1 cellular context compared by ENCODE assay signal in the genomic region with DNA sequence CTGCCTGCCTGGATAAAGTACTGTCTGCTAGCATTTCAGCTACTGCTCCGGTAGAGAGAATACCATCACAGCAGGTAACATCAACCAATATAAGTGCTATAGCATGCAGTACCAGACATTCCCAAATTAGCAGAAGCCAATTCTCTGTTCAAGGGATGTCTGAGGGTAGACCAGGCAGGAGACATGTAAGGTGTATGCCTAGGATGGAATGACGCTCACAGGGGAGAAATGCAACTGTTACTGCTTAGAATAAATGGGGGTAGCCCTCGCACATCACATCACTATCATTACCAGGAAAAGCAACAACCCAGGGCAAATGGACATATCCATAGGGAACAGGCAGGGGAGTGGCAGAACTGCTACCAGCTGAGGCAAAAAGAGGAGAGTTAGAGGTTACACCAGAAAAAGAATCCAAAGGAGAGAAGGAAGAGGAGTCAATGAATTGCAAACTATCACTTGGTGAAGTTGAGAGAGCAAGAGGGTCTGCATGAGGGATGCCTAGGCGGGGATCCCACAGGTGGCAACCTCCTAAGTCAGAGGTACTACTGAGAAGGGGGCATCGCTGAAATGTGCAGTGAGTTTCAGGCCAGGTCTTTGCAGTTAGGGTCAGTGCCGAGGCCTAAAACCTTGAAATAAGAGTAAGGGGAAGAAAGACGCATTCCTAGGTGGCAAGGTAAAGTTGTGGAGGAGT.
TF ChIP-seq lines count a peak whose summit lies in the region.

No MANE protein-coding gene starts in this region.

TF ChIP-seq in IMR-90, 13 proteins besides CTCF, POLR2A, EP300 and RAD21 (continued from another document):
- TF ChIP-seq RFX5 (IDR thresholded peaks at IDR 0.05; ENCODE audit: low read depth, low read length) = no peak
- no peak for TF ChIP-seq BHLHE40 (IDR thresholded peaks at IDR 0.05; ENCODE audit: low read depth, low read length)
- TF ChIP-seq MXI1 (IDR thresholded peaks at IDR 0.05; ENCODE audit: borderline replicate concordance, low read depth, low read length) = no peak
- TF ChIP-seq, protein P1, sequence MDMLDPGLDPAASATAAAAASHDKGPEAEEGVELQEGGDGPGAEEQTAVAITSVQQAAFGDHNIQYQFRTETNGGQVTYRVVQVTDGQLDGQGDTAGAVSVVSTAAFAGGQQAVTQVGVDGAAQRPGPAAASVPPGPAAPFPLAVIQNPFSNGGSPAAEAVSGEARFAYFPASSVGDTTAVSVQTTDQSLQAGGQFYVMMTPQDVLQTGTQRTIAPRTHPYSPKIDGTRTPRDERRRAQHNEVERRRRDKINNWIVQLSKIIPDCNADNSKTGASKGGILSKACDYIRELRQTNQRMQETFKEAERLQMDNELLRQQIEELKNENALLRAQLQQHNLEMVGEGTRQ (IDR thresholded peaks at IDR 0.05; ENCODE audit: low read depth, low read length) = no peak
- TF ChIP-seq MAFK (IDR thresholded peaks at IDR 0.05; ENCODE audit: low read depth, low read length) = no peak
- no peak for TF ChIP-seq MAZ (IDR thresholded peaks at IDR 0.05; ENCODE audit: borderline replicate concordance, low read depth, low read length)
- no peak for TF ChIP-seq FOS (IDR thresholded peaks at IDR 0.05; ENCODE audit: low read depth, low read length)
- TF ChIP-seq SMC3 (IDR thresholded peaks at IDR 0.05; ENCODE audit: low read depth, low read length) = no peak
- no peak for TF ChIP-seq NFE2L2 (IDR thresholded peaks at IDR 0.05; ENCODE audit: low read depth, low read length)
- TF ChIP-seq ELK1 (IDR thresholded peaks at IDR 0.05; ENCODE audit: borderline replicate concordance, low read depth, low read length) = no peak
- TF ChIP-seq RCOR1 (IDR thresholded peaks at IDR 0.05; ENCODE audit: insufficient replicate concordance, low read length) = no peak
